14 cellular contexts compared by ENCODE assay signal in the genomic region with DNA sequence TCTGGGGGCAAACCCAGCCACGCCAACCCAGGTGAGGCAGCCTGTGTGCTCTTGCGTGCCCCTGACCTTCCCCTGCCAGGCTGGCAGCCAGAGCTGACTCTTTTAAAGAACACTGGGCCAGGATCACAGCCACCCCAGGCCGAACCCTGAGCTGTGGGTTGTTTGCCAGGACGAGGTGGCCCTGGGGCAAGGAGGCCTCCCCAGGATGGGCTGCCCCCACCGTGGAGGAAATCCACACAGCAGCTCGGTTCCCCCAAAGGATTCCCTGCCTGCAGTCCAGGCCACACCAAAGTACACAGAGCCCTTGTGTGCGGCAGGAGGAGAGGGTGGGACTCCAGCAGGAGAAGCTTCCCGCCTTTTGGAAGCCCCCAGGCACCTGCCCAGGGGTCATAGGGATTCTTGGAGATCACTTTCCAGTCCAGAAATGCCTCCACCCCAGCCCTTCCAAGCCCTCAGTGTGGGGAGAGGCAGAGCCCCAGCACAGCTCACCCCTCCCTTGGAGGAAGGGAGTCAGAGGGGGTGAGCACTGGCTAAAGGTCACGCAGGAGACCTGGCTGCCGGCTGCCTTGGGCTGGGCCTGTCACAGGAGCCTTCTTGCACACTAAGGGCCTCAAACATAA.
DNase-seq lines count a peak whose midpoint lies in the region; ATAC-seq and TF ChIP-seq lines count a peak whose summit lies in the region.
"Had no signal": no experiment of that assay in that cellular context is flagged by ENCODE, and none has a peak within 500 bp of the region (broad histone marks: within the 10 kb centered on the region; RNA-seq: fewer than 3 reads in every experiment).

No MANE protein-coding gene starts in this region.

- TF ChIP-seq POLR2A in suprapubic skin (IDR thresholded peaks at IDR 0.05) = no peak
- TF ChIP-seq POLR2A in adrenal gland (IDR thresholded peaks at IDR 0.05) = no peak

- H3K27ac ChIP-seq in dorsolateral prefrontal cortex (peak overlapping the region; percentile 88 to 100 (median 99)), suprapubic skin (peak overlapping the region; percentile 81), adrenal gland (no peak overlapping the region)
- H3K27ac ChIP-seq: KMS-11, right lobe of liver had no signal

- DNase-seq in DMS53 (lab: John Stamatoyannopoulos, UW) (peak; percentile 63), DMS53 treated with DMSO at 0.1 percent for 48 hours (lab: John Stamatoyannopoulos, UW; ENCODE audit: unreplicated experiment) (no peak), dorsolateral prefrontal cortex (no peak), mucosa of gallbladder (ENCODE audit: low spot score) (peak; percentile 56), suprapubic skin (ENCODE audit: low spot score in 2 of 2) (no peak), adrenal gland (no peak)
- no peak for DNase-seq in stimulated activated naive CD4-positive, alpha-beta T cell treated with Interleukin-2 at 50 U/mL for 16 hours (lab: John Stamatoyannopoulos, UW)
- DNase-seq: activated CD4-positive, alpha-beta memory T cell treated with anti-CD3 and anti-CD28 coated beads, Interleukin-2, amount 10 ng/mL, durations not matched to agents 7 days and 5 days; activated gamma-delta T cell; mesenchymal stem cell; NCI-H2107; right lobe of liver had no signal

- H3K36me3 ChIP-seq in suprapubic skin = no peaks in the 10 kb centered on the region
- no peaks in the 10 kb centered on the region for H3K36me3 ChIP-seq in adrenal gland (replicated peaks in 1 of 2)
- H3K36me3 ChIP-seq: right lobe of liver had no signal

- no peak for ATAC-seq in HG03521 (IDR thresholded peaks at IDR 0.05; ENCODE audit: unreplicated experiment)

- H3K4me3 ChIP-seq in dorsolateral prefrontal cortex (no peak overlapping the region), suprapubic skin (no peak overlapping the region), adrenal gland (no peak overlapping the region)
- H3K4me3 ChIP-seq: right lobe of liver had no signal

- WGBS in suprapubic skin = 72% methylated on average over 2 of the region's 10 CpGs
- WGBS in adrenal gland, 4 donors = 34 to 66% (median 64%) methylated on average over 4 to 10 of the region's 10 CpGs; no CpG with 5 or more reads in 1 of the 4 donors

- H3K9me3 ChIP-seq in suprapubic skin (no peaks in the 10 kb centered on the region), adrenal gland (replicated peaks in 1 of 3) (no peaks in the 10 kb centered on the region)
- H3K9me3 ChIP-seq: right lobe of liver had no signal

- TF ChIP-seq EP300 in suprapubic skin (IDR thresholded peaks at IDR 0.05) = no peak

- peaks cover 55% of the 10 kb centered on the region for H3K4me1 ChIP-seq in suprapubic skin
- H3K4me1 ChIP-seq in adrenal gland (replicated peaks in 1 of 2) = no peaks in the 10 kb centered on the region
- H3K4me1 ChIP-seq: right lobe of liver had no signal

- H3K27me3 ChIP-seq in dorsolateral prefrontal cortex = no peaks in the 10 kb centered on the region
- H3K27me3 ChIP-seq in suprapubic skin = no peaks in the 10 kb centered on the region
- no peaks in the 10 kb centered on the region for H3K27me3 ChIP-seq in adrenal gland
- H3K27me3 ChIP-seq: right lobe of liver had no signal

- intact Hi-C loops in dorsolateral prefrontal cortex (cut with DNase I) = loop anchor here (1.0 to 10.0 kb wide), 9 partner anchors 35 to 245 kb away; a partner anchor contains a TSS
- intact Hi-C loops in adrenal gland (cut with DNase I) = no loop called here

- TF ChIP-seq CTCF in dorsolateral prefrontal cortex (IDR thresholded peaks at IDR 0.05 in 54 of 56, conservative IDR thresholded peaks at IDR 0.05 in 2 of 56; ENCODE audit: low read depth in 1 of 56, partially characterized antibody in 56 of 56) (no peak), suprapubic skin (IDR thresholded peaks at IDR 0.05) (no peak), adrenal gland (IDR thresholded peaks at IDR 0.05) (no peak)

Comparison
In these comparisons a context has a peak if more than half of its experiments do, and no peak if none do; other contexts are left out.
1. DNase-seq: peak in DMS53 (single experiment) and mucosa of gallbladder (single experiment); none in DMS53 treated with DMSO at 0.1 percent for 48 hours (single experiment), dorsolateral prefrontal cortex (0 of 10), suprapubic skin (0 of 2), stimulated activated naive CD4-positive, alpha-beta T cell treated with Interleukin-2 at 50 U/mL for 16 hours (single experiment) and adrenal gland (0 of 7).
2. H3K27ac ChIP-seq: peak in dorsolateral prefrontal cortex (59 of 59) and suprapubic skin (single experiment); none in adrenal gland (0 of 5).
3. intact Hi-C loops: an anchor here in dorsolateral prefrontal cortex (1.0 to 10.0 kb wide); none called in adrenal gland.